ENCODE assay signal across 8 cellular contexts in genomic region chr3:149480326-149481017, GRCh38. TPM values are rescaled to one million over a fixed set of nuclear protein-coding genes. Genes with fewer than 3 reads are reported as not detected.
DNase-seq lines count a peak whose midpoint lies in the region; ATAC-seq and TF ChIP-seq lines count a peak whose summit lies in the region.

No MANE protein-coding gene starts in this region.

- no peaks in the 10 kb centered on the region for H3K9me3 ChIP-seq in osteoblast (ENCODE audit: low read depth, low read length)

- DNase-seq in DMS 273 treated with DMSO at 0.1 percent for 48 hours (lab: John Stamatoyannopoulos, UW) (peak; percentile 18), NCI-H510A treated with DMSO at 0.1 percent for 48 hours (lab: John Stamatoyannopoulos, UW) (peak; percentile 76), glomerular endothelial cell (ENCODE audit: extremely low read depth, low read depth, low spot score) (peak; percentile 79), osteoblast (ENCODE audit: insufficient read length, low spot score, missing footprints) (peak; percentile 88)
- DNase-seq in activated CD8-positive, alpha-beta memory T cell treated with anti-CD3 and anti-CD28 coated beads, Interleukin-2, amount 50 U/mL, for 48 hours: peak; percentile 66
- DNase-seq in stimulated activated naive CD4-positive, alpha-beta T cell treated with Interleukin-2 at 50 U/mL for 16 hours (lab: John Stamatoyannopoulos, UW): no peak

- H3K4me3 ChIP-seq in osteoblast (ENCODE audit: insufficient read depth, low read length): no peak overlapping the region

- H3K27ac ChIP-seq in osteoblast (ENCODE audit: low read depth, low read length): peak overlapping the region; percentile 79

- H3K4me1 ChIP-seq in osteoblast (ENCODE audit: insufficient read depth, low read length): peaks cover 11% of the 10 kb centered on the region

- ATAC-seq in GM19372 (IDR thresholded peaks at IDR 0.05; ENCODE audit: low read depth, unreplicated experiment) (peak; percentile 99), HG03280 (IDR thresholded peaks at IDR 0.05; ENCODE audit: unreplicated experiment) (peak; percentile 95)

- no peaks in the 10 kb centered on the region for H3K27me3 ChIP-seq in osteoblast (ENCODE audit: insufficient read depth, low read length)

- peak; percentile 96 for TF ChIP-seq CTCF in osteoblast (IDR thresholded peaks at IDR 0.05; ENCODE audit: extremely low read depth, low read depth, low read length)

- no peaks in the 10 kb centered on the region for H3K79me2 ChIP-seq in osteoblast (ENCODE audit: insufficient read depth, low read length)

- peak overlapping the region; percentile 56 for H2AFZ ChIP-seq in osteoblast (ENCODE audit: low read length)

- H4K20me1 ChIP-seq in osteoblast (ENCODE audit: insufficient read depth, low read length): no peaks in the 10 kb centered on the region

- no peaks in the 10 kb centered on the region for H3K36me3 ChIP-seq in osteoblast (ENCODE audit: insufficient read depth, low read length)

- H3K4me2 ChIP-seq in osteoblast (ENCODE audit: insufficient read depth, low read length): peak overlapping the region; percentile 13

RNA-seq across cellular contexts. Expression of gene TM4SF4, which starts 6.0 kb away (rescaled TPM):
- total RNA-seq in glomerular endothelial cell (not detected in 2 replicates), osteoblast (under 0.01 TPM in 1 of 2 replicates, not detected in the other)
